Comparison of ENCODE assay signal across 8 cellular contexts in genomic region chr4:76251448-76252270, GRCh38. TPM values are rescaled to one million over a fixed set of nuclear protein-coding genes. Genes with fewer than 3 reads are reported as not detected.
DNase-seq lines count a peak whose midpoint lies in the region; ATAC-seq, FAIRE-seq and TF ChIP-seq lines count a peak whose summit lies in the region.

Gene FAM47E, plus strand, starts transcription at chr4:76251721. Its CDS starts 26 bp downstream, at chr4:76251747.

- peaks cover 73% of the 10 kb centered on the region for H3K27me3 Mint-ChIP-seq in activated naive CD8-positive, alpha-beta T cell treated with anti-CD3 and anti-CD28 coated beads, Interleukin-2, amount 10 ng/mL, durations not matched to agents 7 days and 5 days

- peak in 1 of 2 donors; percentile 38 for TF ChIP-seq POLR2A in uterus (IDR thresholded peaks at IDR 0.05)

- no peaks in the 10 kb centered on the region for H3K9me3 Mint-ChIP-seq in activated naive CD8-positive, alpha-beta T cell treated with anti-CD3 and anti-CD28 coated beads, Interleukin-2, amount 10 ng/mL, durations not matched to agents 7 days and 5 days

- H3K27ac Mint-ChIP-seq in activated naive CD8-positive, alpha-beta T cell treated with anti-CD3 and anti-CD28 coated beads, Interleukin-2, amount 10 ng/mL, durations not matched to agents 7 days and 5 days: no peak within 1 kb of the TSS

- no peaks in the 10 kb centered on the region for H3K36me3 Mint-ChIP-seq in activated naive CD8-positive, alpha-beta T cell treated with anti-CD3 and anti-CD28 coated beads, Interleukin-2, amount 10 ng/mL, durations not matched to agents 7 days and 5 days

- no peaks in the 10 kb centered on the region for H3K36me3 ChIP-seq in HUES48 (ENCODE audit: control insufficient read depth, insufficient read depth, low read length)
- no peaks in the 10 kb centered on the region for H3K36me3 ChIP-seq in uterus

- no peak for FAIRE-seq in RCC 7860 (lab: Jason Lieb, UNC)

- peaks cover 9% of the 10 kb centered on the region for H3K4me1 ChIP-seq in HUES48 (ENCODE audit: control insufficient read depth, insufficient read depth, low read length)
- peaks cover 0 to 7% of the 10 kb centered on the region in 2 donors for H3K4me1 ChIP-seq in uterus

- H3K4me3 ChIP-seq in HUES48 (ENCODE audit: low read depth, low read length): peak within 1 kb of the TSS; percentile 64
- peak within 1 kb of the TSS; percentile 15 to 49 for H3K4me3 ChIP-seq in uterus

- TF ChIP-seq CTCF in uterus (IDR thresholded peaks at IDR 0.05): peak; percentile 10 to 47 (median 28)

- H3K9ac ChIP-seq in HUES48 (ENCODE audit: low read depth, low read length): no peak within 1 kb of the TSS

- peak; percentile 82 for ATAC-seq in activated naive CD8-positive, alpha-beta T cell treated with anti-CD3 and anti-CD28 coated beads, Interleukin-2, amount 10 ng/mL, durations not matched to agents 7 days and 5 days (ENCODE audit: low read depth)
- ATAC-seq in HG02938 (IDR thresholded peaks at IDR 0.05; ENCODE audit: unreplicated experiment): no peak

- POLR2A ChIA-PET in activated naive CD8-positive, alpha-beta T cell treated with anti-CD3 and anti-CD28 coated beads, Interleukin-2, amount 10 ng/mL, durations not matched to agents 7 days and 5 days (lab: Charles Lee): no interaction called here

- peaks cover 6% of the 10 kb centered on the region for H3K4me1 Mint-ChIP-seq in activated naive CD8-positive, alpha-beta T cell treated with anti-CD3 and anti-CD28 coated beads, Interleukin-2, amount 10 ng/mL, durations not matched to agents 7 days and 5 days

- intact Hi-C loops in cardiac septum (cut with DNase I): loop anchor here (5.0 kb wide), 2 partner anchors 56 to 69 kb away; partner anchors contain the start of gene STBD1
- intact Hi-C loops in uterus (cut with DNase I; ENCODE audit: low total_unique reads): no loop called here

- DNase-seq in DMS153 (lab: John Stamatoyannopoulos, UW): peak; percentile 80
- peak; percentile 51 for DNase-seq in RCC 7860 (ENCODE audit: low spot score)
- DNase-seq in activated naive CD8-positive, alpha-beta T cell treated with anti-CD3 and anti-CD28 coated beads, Interleukin-2, amount 10 ng/mL, durations not matched to agents 7 days and 5 days: peak; percentile 59
- DNase-seq in cardiac septum (ENCODE audit: low spot score): peak; percentile 89
- DNase-seq in nucleus accumbens (lab: John Stamatoyannopoulos, UW): peak in 54 of 56 donors; percentile 4 to 80 (median 48)
- peak; percentile 41 to 45 for DNase-seq in uterus

- H3K27me3 ChIP-seq in HUES48 (ENCODE audit: control insufficient read depth, insufficient read depth, low read length) (peaks cover 25% of the 10 kb centered on the region), uterus (no peaks in the 10 kb centered on the region)

- no peaks in the 10 kb centered on the region for H3K9me3 ChIP-seq in HUES48 (ENCODE audit: control insufficient read depth, insufficient read depth, low read length)
- no peaks in the 10 kb centered on the region for H3K9me3 ChIP-seq in uterus

- H3K27ac ChIP-seq in HUES48 (ENCODE audit: low read depth, low read length) (no peak within 1 kb of the TSS), uterus (no peak within 1 kb of the TSS)

- peak within 1 kb of the TSS; percentile 80 for H3K4me3 Mint-ChIP-seq in activated naive CD8-positive, alpha-beta T cell treated with anti-CD3 and anti-CD28 coated beads, Interleukin-2, amount 10 ng/mL, durations not matched to agents 7 days and 5 days

RNA-seq across cellular contexts. Expression of gene FAM47E, which starts in this region (rescaled TPM):
- under 1 TPM in 1 of 2 experiments, not detected in 1; 0.78 TPM for total RNA-seq in activated naive CD8-positive, alpha-beta T cell treated with anti-CD3 and anti-CD28 coated beads, Interleukin-2, amount 10 ng/mL, durations not matched to agents 7 days and 5 days
- total RNA-seq in cardiac septum (2.9 TPM), uterus (1 to 10 TPM in 2 of 4 donors, under 1 TPM in 1, not detected in 1; 0.29 to 1.4 (median 1.2) TPM)

Comparison
In these comparisons a context has a peak if more than half of its experiments do, and no peak if none do; other contexts are left out.
1. Peak in DNase-seq and ATAC-seq in activated naive CD8-positive, alpha-beta T cell treated with anti-CD3 and anti-CD28 coated beads, Interleukin-2, amount 10 ng/mL, durations not matched to agents 7 days and 5 days; RNA of the gene not detected or under 1 TPM.